11 cellular contexts compared by ENCODE assay signal in the genomic region with DNA sequence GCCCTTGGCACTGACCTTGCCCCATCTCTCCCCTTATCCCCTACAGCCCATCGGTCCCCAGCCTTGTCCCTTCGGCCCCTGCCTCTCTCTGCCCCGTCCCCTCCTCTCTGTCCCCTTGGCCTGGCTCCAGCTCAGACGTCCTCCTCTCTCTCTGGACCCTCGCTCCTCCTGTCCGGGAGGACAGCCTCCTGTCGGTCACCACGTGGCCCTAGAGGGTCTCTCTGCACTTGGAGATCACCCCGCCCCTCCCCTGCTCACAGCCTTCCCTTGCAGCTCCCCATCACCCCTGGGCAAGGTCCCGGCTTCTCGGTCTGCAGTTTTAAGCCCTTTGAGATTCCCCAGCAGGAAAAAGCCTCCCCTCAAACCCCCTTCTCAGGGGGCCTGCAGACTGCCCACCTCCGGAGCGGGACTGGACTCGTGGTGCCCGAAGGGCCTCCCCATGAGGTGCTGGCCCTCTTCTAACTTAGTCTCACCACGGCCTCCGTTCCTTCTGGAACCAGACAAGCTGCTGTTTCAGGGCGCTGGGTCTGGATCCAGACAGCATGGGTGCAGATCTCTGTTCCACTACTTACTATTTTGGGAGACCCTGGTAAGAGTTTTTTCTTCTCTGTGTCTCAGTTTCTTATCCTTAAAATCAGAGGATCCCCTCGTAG. TPM values are rescaled to one million over a fixed set of nuclear protein-coding genes. Genes with fewer than 3 reads are reported as not detected.
A peak's percentile ranks its signal among the peaks of the same experiment; 100 is the strongest.
DNase-seq lines count a peak whose midpoint lies in the region; ATAC-seq and TF ChIP-seq lines count a peak whose summit lies in the region.
"Had no signal": no experiment of that assay in that cellular context is flagged by ENCODE, and none has a peak within 500 bp of the region (broad histone marks: within the 10 kb centered on the region; RNA-seq: fewer than 3 reads in every experiment).

No MANE protein-coding gene starts in this region.

- DNase-seq in activated CD4-positive, alpha-beta T cell treated with anti-CD3 and anti-CD28 coated beads, Interleukin-2, amount 10 ng/mL, durations not matched to agents 24 days and 14 days, result no peak
- DNase-seq in activated CD4-positive, alpha-beta T cell treated with anti-CD3 and anti-CD28 coated beads, Interleukin-2, amount 50 U/mL, for 4 hours, result no peak
- DNase-seq in T-cell (no peak), hepatocyte (ENCODE audit: low spot score) (no peak), DMS79 treated with DMSO at 0.1 percent for 48 hours (lab: John Stamatoyannopoulos, UW) (no peak), testis (no peak)

- peaks cover 6% of the 10 kb centered on the region for H3K27me3 ChIP-seq in hepatocyte
- no peaks in the 10 kb centered on the region for H3K27me3 ChIP-seq in skeletal muscle satellite cell (ENCODE audit: control insufficient read depth, insufficient read depth, low read length)
- H3K27me3 ChIP-seq in testis, result no peaks in the 10 kb centered on the region

- no peak overlapping the region for H2AFZ ChIP-seq in hepatocyte

- no peak for ATAC-seq in T-cell (replicated peaks in 1 of 4)
- no peak for ATAC-seq in GM18867 (IDR thresholded peaks at IDR 0.05; ENCODE audit: unreplicated experiment)

- no peaks in the 10 kb centered on the region for H3K9me3 Mint-ChIP-seq in activated CD4-positive, alpha-beta T cell treated with anti-CD3 and anti-CD28 coated beads, Interleukin-2, amount 10 ng/mL, durations not matched to agents 24 days and 14 days
- peaks cover 0 to 4% (median 0%) of the 10 kb centered on the region in 3 donors for H3K9me3 Mint-ChIP-seq in T-cell

- TF ChIP-seq CTCF in hepatocyte (IDR thresholded peaks at IDR 0.05; ENCODE audit: poor library complexity) (no peak), testis (IDR thresholded peaks at IDR 0.05) (no peak)

- no peaks in the 10 kb centered on the region for H3K36me3 ChIP-seq in hepatocyte (replicated peaks; ENCODE audit: insufficient read depth, low read depth)
- no peaks in the 10 kb centered on the region for H3K36me3 ChIP-seq in skeletal muscle satellite cell (ENCODE audit: insufficient read depth, low read length)
- H3K36me3 ChIP-seq in testis (ENCODE audit: low read depth, missing control alignments), result no peaks in the 10 kb centered on the region

- H3K4me1 ChIP-seq in hepatocyte (ENCODE audit: insufficient read depth) (peaks cover 6% of the 10 kb centered on the region), skeletal muscle satellite cell (ENCODE audit: control insufficient read depth, insufficient read depth, low read length) (no peaks in the 10 kb centered on the region), testis (peaks cover 4% of the 10 kb centered on the region)

- H3K36me3 Mint-ChIP-seq in activated CD4-positive, alpha-beta T cell treated with anti-CD3 and anti-CD28 coated beads, Interleukin-2, amount 10 ng/mL, durations not matched to agents 24 days and 14 days (ENCODE audit: low read depth), result no peaks in the 10 kb centered on the region
- no peaks in the 10 kb centered on the region for H3K36me3 Mint-ChIP-seq in T-cell

- peak overlapping the region; percentile 96 for H3K4me2 ChIP-seq in hepatocyte
- peak overlapping the region; percentile 97 for H3K4me2 ChIP-seq in skeletal muscle satellite cell (ENCODE audit: low read length)

- CTCF ChIA-PET in T-cell (lab: Charles Lee), result no interaction called here

- H3K27ac Mint-ChIP-seq in activated CD4-positive, alpha-beta T cell treated with anti-CD3 and anti-CD28 coated beads, Interleukin-2, amount 10 ng/mL, durations not matched to agents 24 days and 14 days, result peak overlapping the region; percentile 29
- no peak overlapping the region for H3K27ac Mint-ChIP-seq in T-cell

- H3K4me3 ChIP-seq in hepatocyte, result no peak overlapping the region
- H3K4me3 ChIP-seq in skeletal muscle satellite cell (ENCODE audit: low read length), result no peak overlapping the region
- H3K4me3 ChIP-seq in testis, result peak overlapping the region in 1 of 2 donors; percentile 51

- peak overlapping the region; percentile 88 for H3K4me3 Mint-ChIP-seq in activated CD4-positive, alpha-beta T cell treated with anti-CD3 and anti-CD28 coated beads, Interleukin-2, amount 10 ng/mL, durations not matched to agents 24 days and 14 days
- H3K4me3 Mint-ChIP-seq in T-cell, result peak overlapping the region; percentile 73 to 82 (median 79)

- H3K9me3 ChIP-seq in hepatocyte (ENCODE audit: low read depth) (no peaks in the 10 kb centered on the region), skeletal muscle satellite cell (replicated peaks; ENCODE audit: low read length) (no peaks in the 10 kb centered on the region), testis (no peaks in the 10 kb centered on the region)

- POLR2A ChIA-PET in T-cell (lab: Charles Lee), result no interaction called here

- H4K20me1 ChIP-seq in hepatocyte (ENCODE audit: insufficient read depth, poor library complexity, severe bottlenecking), result no peaks in the 10 kb centered on the region

- no peak overlapping the region for H3K9ac ChIP-seq in skeletal muscle satellite cell (ENCODE audit: low read depth, low read length)

- WGBS in hepatocyte (ENCODE audit: low lambda C conversion rate, missing lambda C conversion rate), result 77% methylated on average over 14 of the region's 19 CpGs
- WGBS in testis, 2 donors, result 23% methylated on average over 19 of the region's 19 CpGs

- H3K27me3 Mint-ChIP-seq in activated CD4-positive, alpha-beta T cell treated with anti-CD3 and anti-CD28 coated beads, Interleukin-2, amount 10 ng/mL, durations not matched to agents 24 days and 14 days, result peaks cover 36% of the 10 kb centered on the region
- peaks cover 56 to 57% of the 10 kb centered on the region in 2 donors for H3K27me3 Mint-ChIP-seq in T-cell

- intact Hi-C loops in activated CD4-positive, alpha-beta T cell treated with anti-CD3 and anti-CD28 coated beads, Interleukin-2, amount 10 ng/mL, durations not matched to agents 24 days and 14 days (cut with micrococcal nuclease), result loop anchor here (1.0 to 5.0 kb wide), 2 partner anchors 18 to 34 kb away; no protein-coding TSS in a partner anchor
- intact Hi-C loops in testis (cut with DNase I; ENCODE audit: low total_unique reads), result no loop called here

- no peaks in the 10 kb centered on the region for H3K79me2 ChIP-seq in hepatocyte

- no peak for TF ChIP-seq POLR2A in testis (IDR thresholded peaks at IDR 0.05)

- no peak overlapping the region for H3K27ac ChIP-seq in hepatocyte
- no peak overlapping the region for H3K27ac ChIP-seq in testis

- H3K4me1 Mint-ChIP-seq in activated CD4-positive, alpha-beta T cell treated with anti-CD3 and anti-CD28 coated beads, Interleukin-2, amount 10 ng/mL, durations not matched to agents 24 days and 14 days, result peaks cover 15% of the 10 kb centered on the region
- H3K4me1 Mint-ChIP-seq in T-cell, result peaks cover 8 to 17% (median 14%) of the 10 kb centered on the region in 3 donors

- H3K9me2 ChIP-seq in hepatocyte (replicated peaks; ENCODE audit: insufficient read depth), result no peaks in the 10 kb centered on the region

RNA-seq across cellular contexts. Expression of a gene that starts 3.3 kb away (rescaled TPM):
- total RNA-seq in activated CD4-positive, alpha-beta T cell treated with anti-CD3 and anti-CD28 coated beads, Interleukin-2, amount 10 ng/mL, durations not matched to agents 24 days and 14 days, result not detected in 2 replicates
- total RNA-seq in T-cell (not detected), hepatocyte (not detected in 2 replicates), testis (1 to 10 TPM; 5.5 to 9.0 TPM)
- polyA plus RNA-seq in hepatocyte (not detected in 2 replicates), testis (ENCODE audit: insufficient read depth, low read depth, low replicate concordance) (7.4 TPM)
- not detected in 2 replicates for total RNA-seq in skeletal muscle satellite cell (2012; rRNA removed)
- total RNA-seq: epithelial cell of proximal tubule, liver, urinary bladder had no signal
- polyA plus RNA-seq: liver, urinary bladder had no signal

RNA-seq across cellular contexts. Expression of a gene that starts 13.1 kb away (rescaled TPM):
- total RNA-seq in activated CD4-positive, alpha-beta T cell treated with anti-CD3 and anti-CD28 coated beads, Interleukin-2, amount 10 ng/mL, durations not matched to agents 24 days and 14 days, result 3.0 TPM in 2 replicates
- under 1 TPM in 3 of 5 donors, not detected in 2; 0.59 to 0.96 (median 0.60) TPM for total RNA-seq in T-cell
- 2.7 and 3.9 TPM in 2 replicates for total RNA-seq in hepatocyte
- polyA plus RNA-seq in hepatocyte, result 6.6 and 8.2 TPM in 2 replicates
- 0.51 TPM in 1 of 2 replicates, not detected in the other for total RNA-seq in skeletal muscle satellite cell (2012; rRNA removed)
- 1 to 10 TPM in 1 of 2 donors, under 1 TPM in 1; 0.43 to 1.2 TPM for total RNA-seq in testis
- 2.7 TPM for polyA plus RNA-seq in testis (ENCODE audit: insufficient read depth, low read depth, low replicate concordance)
- total RNA-seq: liver, urinary bladder had no signal
- polyA plus RNA-seq: liver had no signal

RNA-seq across cellular contexts. Expression of a gene that starts 18.0 kb away (rescaled TPM):
- total RNA-seq in activated CD4-positive, alpha-beta T cell treated with anti-CD3 and anti-CD28 coated beads, Interleukin-2, amount 10 ng/mL, durations not matched to agents 24 days and 14 days, result not detected in 2 replicates
- total RNA-seq in T-cell (not detected), hepatocyte (not detected in 2 replicates), testis (under 1 TPM; 0.63 to 0.81 TPM)
- polyA plus RNA-seq in hepatocyte (0.60 TPM in 1 of 2 replicates, not detected in the other), testis (ENCODE audit: insufficient read depth, low read depth, low replicate concordance) (1.3 TPM)
- not detected in 2 replicates for total RNA-seq in skeletal muscle satellite cell (2012; rRNA removed)
- total RNA-seq: epithelial cell of proximal tubule, liver, urinary bladder had no signal
- polyA plus RNA-seq: liver, urinary bladder had no signal

RNA-seq across cellular contexts. Expression of a gene that starts 36.6 kb away (rescaled TPM):
- total RNA-seq in activated CD4-positive, alpha-beta T cell treated with anti-CD3 and anti-CD28 coated beads, Interleukin-2, amount 10 ng/mL, durations not matched to agents 24 days and 14 days, result 0.33 and 0.75 TPM in 2 replicates
- total RNA-seq in T-cell (not detected), hepatocyte (not detected in 2 replicates), testis (10 to 100 TPM; 19.3 to 38.3 TPM)
- polyA plus RNA-seq in hepatocyte (not detected in 2 replicates), testis (ENCODE audit: insufficient read depth, low read depth, low replicate concordance) (30.7 TPM)
- total RNA-seq in skeletal muscle satellite cell (2012; rRNA removed), result 0.76 TPM in 1 of 2 replicates, not detected in the other
- total RNA-seq: epithelial cell of proximal tubule, liver, urinary bladder had no signal
- polyA plus RNA-seq: liver, urinary bladder had no signal

RNA-seq across cellular contexts. Expression of a gene that starts 46.5 kb away (rescaled TPM):
- not detected in 2 replicates for total RNA-seq in activated CD4-positive, alpha-beta T cell treated with anti-CD3 and anti-CD28 coated beads, Interleukin-2, amount 10 ng/mL, durations not matched to agents 24 days and 14 days
- total RNA-seq in T-cell, result not detected
- total RNA-seq in hepatocyte, result not detected in 2 replicates
- polyA plus RNA-seq in hepatocyte, result not detected in 2 replicates
- total RNA-seq in skeletal muscle satellite cell (2012; rRNA removed), result not detected in 2 replicates
- total RNA-seq in testis, result 1 to 10 TPM in 1 of 2 donors, under 1 TPM in 1; 0.43 to 1.9 TPM
- 4.0 TPM for polyA plus RNA-seq in testis (ENCODE audit: insufficient read depth, low read depth, low replicate concordance)
- total RNA-seq: epithelial cell of proximal tubule, liver, urinary bladder had no signal
- polyA plus RNA-seq: urinary bladder had no signal
